9 cellular contexts compared by ENCODE assay signal in genomic region chr1:168180148-168180524, GRCh38.
A peak's percentile ranks its signal among the peaks of the same experiment; 100 is the strongest.
DNase-seq lines count a peak whose midpoint lies in the region; ATAC-seq and TF ChIP-seq lines count a peak whose summit lies in the region.
"Had no signal": no experiment of that assay in that cellular context is flagged by ENCODE, and none has a peak within 500 bp of the region (broad histone marks: within the 10 kb centered on the region; RNA-seq: fewer than 3 reads in every experiment).

No MANE protein-coding gene starts in this region.

- H3K27me3 ChIP-seq in HUES48 (ENCODE audit: control insufficient read depth, insufficient read depth, low read length) = no peaks in the 10 kb centered on the region
- H3K27me3 ChIP-seq in muscle layer of duodenum (ENCODE audit: low read depth, low read length) = no peaks in the 10 kb centered on the region

- DNase-seq in AG09309 (ENCODE audit: low read depth) (no peak), NCI-H526 treated with DMSO at 0.1 percent for 48 hours (lab: John Stamatoyannopoulos, UW) (no peak)
- DNase-seq in effector CD4-positive, alpha-beta T cell = no peak
- no peak for DNase-seq in effector memory CD8-positive, alpha-beta T cell
- DNase-seq: activated CD4-positive, alpha-beta T cell treated with anti-CD3 and anti-CD28 coated beads, Interleukin-2, amount 50 U/mL, for 1 hour had no signal

- no peak overlapping the region for H3K27ac Mint-ChIP-seq in effector memory CD8-positive, alpha-beta T cell

- peaks cover 4 to 5% of the 10 kb centered on the region in 2 donors for H3K4me1 Mint-ChIP-seq in effector memory CD8-positive, alpha-beta T cell (ENCODE audit: low read depth in 2 of 2)

- no peak overlapping the region for H3K4me3 Mint-ChIP-seq in effector memory CD8-positive, alpha-beta T cell

- no peak for ATAC-seq in GM21619 (IDR thresholded peaks at IDR 0.05; ENCODE audit: unreplicated experiment)
- ATAC-seq in effector memory CD8-positive, alpha-beta T cell (replicated peaks) = no peak

- no peaks in the 10 kb centered on the region for H3K9me3 Mint-ChIP-seq in effector memory CD8-positive, alpha-beta T cell

- H3K27ac ChIP-seq in HUES48 (ENCODE audit: low read depth, low read length) (no peak overlapping the region), cingulate gyrus (ENCODE audit: low read depth, low read length) (peak overlapping the region; percentile 92), muscle layer of duodenum (ENCODE audit: low read length) (peak overlapping the region; percentile 88)

- peaks cover 5% of the 10 kb centered on the region in 2 donors for H3K27me3 Mint-ChIP-seq in effector memory CD8-positive, alpha-beta T cell

- H3K9me3 ChIP-seq in HUES48 (ENCODE audit: control insufficient read depth, insufficient read depth, low read length) (no peaks in the 10 kb centered on the region), muscle layer of duodenum (ENCODE audit: control insufficient read depth in 1 of 2, low read length in 2 of 2) (no peaks in the 10 kb centered on the region)

- no peak overlapping the region for H3K9ac ChIP-seq in HUES48 (ENCODE audit: low read depth, low read length)

- H3K36me3 ChIP-seq in HUES48 (ENCODE audit: control insufficient read depth, insufficient read depth, low read length) (0 out of 2 replicates have a peak, but pooled peaks cover 2% of the 10 kb centered on the region), muscle layer of duodenum (ENCODE audit: control insufficient read depth in 1 of 2, insufficient read depth in 2 of 2, low read length in 2 of 2) (no peaks in the 10 kb centered on the region)

- no peak for TF ChIP-seq CTCF in AG09309 (IDR thresholded peaks at IDR 0.05; ENCODE audit: control insufficient read depth, insufficient read depth, low read depth, low read length, missing control alignments)

- peaks cover 13% of the 10 kb centered on the region for H3K4me1 ChIP-seq in HUES48 (ENCODE audit: control insufficient read depth, insufficient read depth, low read length)
- H3K4me1 ChIP-seq in muscle layer of duodenum (ENCODE audit: control insufficient read depth in 1 of 2, insufficient read depth in 2 of 2, low read length in 2 of 2) = peaks cover 0 to 7% of the 10 kb centered on the region in 2 donors

- peaks cover 14% of the 10 kb centered on the region for H3K36me3 Mint-ChIP-seq in effector memory CD8-positive, alpha-beta T cell (ENCODE audit: insufficient read depth)

- H3K4me3 ChIP-seq in AG09309 (ENCODE audit: control insufficient read depth, low read depth, low read length) (peak overlapping the region; percentile 69), HUES48 (ENCODE audit: low read depth, low read length) (peak overlapping the region; percentile 81), muscle layer of duodenum (ENCODE audit: low read depth in 1 of 2, low read length in 2 of 2) (peak overlapping the region; percentile 79 to 91)
